Comparison of ENCODE assay signal across 8 cellular contexts in the genomic region with DNA sequence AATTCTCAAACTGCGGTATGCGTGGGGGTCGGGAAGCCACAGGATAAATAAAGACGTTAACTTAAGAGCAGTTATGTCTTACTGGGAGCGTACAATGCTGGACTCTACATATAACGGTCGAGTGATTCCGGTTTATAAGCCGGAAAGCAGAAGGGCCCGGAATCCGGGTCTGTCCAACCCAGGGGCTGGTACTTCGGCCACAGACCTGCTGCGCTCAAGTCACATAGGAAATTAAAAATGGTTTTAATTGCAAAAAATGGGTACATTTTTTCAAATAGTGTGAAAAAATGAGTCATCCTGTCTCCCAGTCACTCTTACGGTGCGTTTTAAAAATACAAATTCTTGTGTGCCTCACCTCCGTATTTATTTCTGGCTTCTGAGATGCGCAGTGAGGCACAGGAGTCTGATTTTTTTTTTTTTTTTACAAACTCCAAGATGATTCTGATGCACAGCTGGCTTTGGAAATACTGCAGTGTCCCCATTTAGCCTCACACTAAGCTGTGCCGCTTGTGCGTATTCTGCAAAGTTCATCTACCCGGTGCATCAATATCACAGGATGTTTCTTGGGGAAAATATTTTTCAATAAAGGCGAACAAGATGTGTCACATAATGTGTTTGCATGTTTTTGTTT. TPM values are rescaled to one million over a fixed set of nuclear protein-coding genes. Genes with fewer than 3 reads are reported as not detected.
DNase-seq lines count a peak whose midpoint lies in the region; ATAC-seq and TF ChIP-seq lines count a peak whose summit lies in the region.

No MANE protein-coding gene starts in this region.

- no peak for TF ChIP-seq CTCF in WI38 (IDR thresholded peaks at IDR 0.05; ENCODE audit: low read depth, low read length)

- intact Hi-C loops in Right ventricle myocardium superior (cut with DNase I) = loop anchor here (5.0 to 10.0 kb wide), 3 partner anchors 103 to 891 kb away; a partner anchor contains a TSS

- ATAC-seq in HG02642 (IDR thresholded peaks at IDR 0.05; ENCODE audit: poor library complexity, unreplicated experiment) = peak; percentile 11
- peak; percentile 21 for ATAC-seq in Right ventricle myocardium superior (ENCODE audit: poor library complexity)

- H3K4me3 ChIP-seq in WI38 (ENCODE audit: low read depth, low read length) = peak overlapping the region; percentile 65

- DNase-seq in GM03348 (ENCODE audit: low spot score) (peak; percentile 23), Right ventricle myocardium superior (no peak), putamen (ENCODE audit: low spot score) (peak; percentile 47)
- no peak for DNase-seq in stimulated activated CD4-positive, alpha-beta T cell treated with anti-CD3 and anti-CD28 coated beads, Interleukin-15, amount 100 ng/mL, for 24 hours
- no peak for DNase-seq in effector CD4-positive, alpha-beta T cell
- DNase-seq in stimulated activated CD4-positive, alpha-beta T cell treated with anti-CD3 and anti-CD28 coated beads, Interleukin-12 subunit alpha, Interleukin-12 subunit beta, amount 100 ng/mL, for 4 hours = no peak

RNA-seq across cellular contexts. Expression of a gene that starts 1.0 kb away (rescaled TPM):
- 21.8 TPM for total RNA-seq in Right ventricle myocardium superior

RNA-seq across cellular contexts. Expression of a gene that starts 23.6 kb away (rescaled TPM):
- total RNA-seq in Right ventricle myocardium superior = 118 TPM

RNA-seq across cellular contexts. Expression of a gene that starts 36.5 kb away (rescaled TPM):
- total RNA-seq in Right ventricle myocardium superior = 7.6 TPM

RNA-seq across cellular contexts. Expression of a gene that starts 44.4 kb away (rescaled TPM):
- total RNA-seq in Right ventricle myocardium superior = 113 TPM

RNA-seq across cellular contexts. Expression of a gene that starts 44.5 kb away (rescaled TPM):
- 6.5 TPM for total RNA-seq in Right ventricle myocardium superior

Comparison
In these comparisons a context has a peak if more than half of its experiments do, and no peak if none do; other contexts are left out.
1. DNase-seq: peak in GM03348 (single experiment) and putamen (single experiment); none in Right ventricle myocardium superior (single experiment), stimulated activated CD4-positive, alpha-beta T cell treated with anti-CD3 and anti-CD28 coated beads, Interleukin-15, amount 100 ng/mL, for 24 hours (single experiment), effector CD4-positive, alpha-beta T cell (single experiment) and stimulated activated CD4-positive, alpha-beta T cell treated with anti-CD3 and anti-CD28 coated beads, Interleukin-12 subunit alpha, Interleukin-12 subunit beta, amount 100 ng/mL, for 4 hours (single experiment).